In the genomic region with DNA sequence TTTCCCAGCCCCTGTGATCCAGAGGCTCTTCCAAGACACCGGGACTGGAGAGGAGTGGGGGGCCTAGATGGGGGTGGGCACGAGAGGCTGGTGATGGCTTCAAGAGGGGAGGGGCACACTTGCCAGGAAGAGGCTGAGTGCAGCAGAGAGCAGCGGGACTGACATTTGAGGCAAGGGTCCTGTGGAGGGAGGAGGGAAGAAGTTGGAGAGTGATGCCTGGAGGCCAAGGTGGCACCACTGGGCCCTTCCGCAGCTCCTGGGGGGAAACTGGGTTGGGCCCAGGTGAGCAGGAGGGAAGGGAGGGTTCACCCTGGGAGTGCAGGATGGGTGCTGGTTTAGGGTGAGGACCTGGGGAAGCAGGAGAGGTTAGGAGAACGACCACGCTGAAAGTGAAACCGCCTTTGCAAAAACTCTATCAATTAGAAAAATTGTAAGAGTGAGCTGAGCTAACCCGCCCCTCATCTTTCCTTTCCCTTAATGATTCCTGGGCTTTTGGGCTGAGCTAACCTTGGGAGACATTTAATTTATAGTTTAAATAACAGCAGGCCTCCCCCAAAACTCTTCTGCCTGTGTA, we compare ENCODE assay signal across 32 cellular contexts. TPM values are rescaled to one million over a fixed set of nuclear protein-coding genes. Genes with fewer than 3 reads are reported as not detected.
"Had no signal": no experiment of that assay in that cellular context is flagged by ENCODE, and none has a peak within 500 bp of the region (broad histone marks: within the 10 kb centered on the region; RNA-seq: fewer than 3 reads in every experiment).

No MANE protein-coding gene starts in this region.

- DNase-seq: heart left ventricle; hypothalamus; immature natural killer cell; left ventricle myocardium inferior; mesendoderm; naive B cell; natural killer cell; nephron progenitor cell; occipital lobe; pancreas; psoas muscle; right lobe of liver; stimulated activated CD4-positive, alpha-beta T cell treated with anti-CD3 and anti-CD28 coated beads, Interleukin-1b, Interleukin-23, amount 100 ng/mL, for 48 hours; stimulated activated CD4-positive, alpha-beta T cell treated with anti-CD3 and anti-CD28 coated beads, Interleukin-2, amount 100 ng/mL, for 48 hours; stimulated activated CD4-positive, alpha-beta T cell treated with anti-CD3 and anti-CD28 coated beads, Interleukin-4, amount 100 ng/mL, for 4 hours; stimulated activated CD8-positive, alpha-beta memory T cell treated with anti-CD3 and anti-CD28 coated beads, Interleukin-4, amount 100 ng/mL, for 48 hours; stimulated activated naive CD4-positive, alpha-beta T cell treated with Interleukin-2 at 50 U/mL for 16 hours; stimulated activated naive CD8-positive, alpha-beta T cell treated with anti-CD3 and anti-CD28 coated beads, Interleukin-15, amount 100 ng/mL, for 72 hours; substantia nigra; transverse colon; upper lobe of right lung had no signal

- H3K4me1 ChIP-seq: pancreas, psoas muscle, right lobe of liver had no signal

- H3K27ac Mint-ChIP-seq: immature natural killer cell; mesothelial cell of epicardium; naive B cell; natural killer cell; nephron progenitor cell; neural progenitor cell; stimulated activated memory B cell treated with anti-CD40 and anti-IgM and Interleukin-4, amounts not matched to agents 10 μg/mL and 1 μg/mL and 100 μg/mL, for 72 hours had no signal

- H3K9me3 Mint-ChIP-seq: immature natural killer cell; natural killer cell; nephron progenitor cell; neural progenitor cell; stimulated activated memory B cell treated with anti-CD40 and anti-IgM and Interleukin-4, amounts not matched to agents 10 μg/mL and 1 μg/mL and 100 μg/mL, for 72 hours; stimulated activated naive CD8-positive, alpha-beta T cell treated with anti-CD3 and anti-CD28 coated beads, Interleukin-15, amount 100 ng/mL, for 72 hours had no signal

- H3K36me3 ChIP-seq: heart left ventricle, left ventricle myocardium inferior, neural progenitor cell, neutrophil, pancreas, right lobe of liver, transverse colon, upper lobe of right lung had no signal

- H3K9me3 ChIP-seq: neutrophil, pancreas, right lobe of liver, transverse colon, upper lobe of right lung had no signal

- H3K4me2 ChIP-seq: neural progenitor cell, smooth muscle cell had no signal

- H3K4me3 ChIP-seq: heart left ventricle, left ventricle myocardium inferior, lung, neural progenitor cell, pancreas, psoas muscle, right lobe of liver, smooth muscle cell, transverse colon, upper lobe of right lung had no signal

- H3K4me1 Mint-ChIP-seq: immature natural killer cell; naive B cell; natural killer cell; nephron progenitor cell; stimulated activated memory B cell treated with anti-CD40 and anti-IgM and Interleukin-4, amounts not matched to agents 10 μg/mL and 1 μg/mL and 100 μg/mL, for 72 hours; stimulated activated naive CD8-positive, alpha-beta T cell treated with anti-CD3 and anti-CD28 coated beads, Interleukin-15, amount 100 ng/mL, for 72 hours had no signal

- H3K36me3 Mint-ChIP-seq: immature natural killer cell; mesothelial cell of epicardium; naive B cell; natural killer cell; neural progenitor cell; stimulated activated memory B cell treated with anti-CD40 and anti-IgM and Interleukin-4, amounts not matched to agents 10 μg/mL and 1 μg/mL and 100 μg/mL, for 72 hours had no signal

- H3K27ac ChIP-seq: heart left ventricle, left ventricle myocardium inferior, neural progenitor cell, neutrophil, pancreas, psoas muscle, right lobe of liver, upper lobe of right lung had no signal

- H3K27me3 ChIP-seq: pancreas, right lobe of liver, transverse colon, upper lobe of right lung had no signal

- H2AFZ ChIP-seq: neural progenitor cell had no signal

- H3K4me3 Mint-ChIP-seq: immature natural killer cell; mesothelial cell of epicardium; naive B cell; natural killer cell; nephron progenitor cell; neural progenitor cell; stimulated activated memory B cell treated with anti-CD40 and anti-IgM and Interleukin-4, amounts not matched to agents 10 μg/mL and 1 μg/mL and 100 μg/mL, for 72 hours; stimulated activated naive CD8-positive, alpha-beta T cell treated with anti-CD3 and anti-CD28 coated beads, Interleukin-15, amount 100 ng/mL, for 72 hours had no signal

RNA-seq across cellular contexts. Expression of a gene that starts 26.2 kb away (rescaled TPM):
- total RNA-seq: temporal lobe had no signal

RNA-seq across cellular contexts. Expression of a gene that starts 39.8 kb away (rescaled TPM):
- total RNA-seq: heart left ventricle, kidney epithelial cell, left ventricle myocardium inferior, lung, mesothelial cell of epicardium, mononuclear cell, natural killer cell, occipital lobe, pancreas, posterior vena cava, psoas muscle, right lobe of liver, skeletal muscle tissue, smooth muscle cell, temporal lobe, transverse colon, upper lobe of right lung had no signal
